Comparison of ENCODE assay signal across 1 cellular context in genomic region chr12:94198469-94198868, GRCh38.
TF ChIP-seq lines count a peak whose summit lies in the region.

No MANE protein-coding gene starts in this region.

TF ChIP-seq in H1, 55 proteins besides CTCF, POLR2A, EP300 and RAD21 (continued from another document):
- TF ChIP-seq SIN3A (conservative IDR thresholded peaks at IDR 0.05 in 1 of 2, IDR thresholded peaks at IDR 0.05 in 1 of 2; ENCODE audit: low read depth in 1 of 2, low read length in 2 of 2) (no peak), SRF (IDR thresholded peaks at IDR 0.05; ENCODE audit: low read depth, low read length) (no peak), BRCA1 (IDR thresholded peaks at IDR 0.05; ENCODE audit: low read depth, low read length) (no peak), TEAD4 (IDR thresholded peaks at IDR 0.05; ENCODE audit: low read depth, low read length) (no peak), KDM1A (IDR thresholded peaks at IDR 0.05; ENCODE audit: borderline replicate concordance, low read length) (no peak)
